In the genomic region with DNA sequence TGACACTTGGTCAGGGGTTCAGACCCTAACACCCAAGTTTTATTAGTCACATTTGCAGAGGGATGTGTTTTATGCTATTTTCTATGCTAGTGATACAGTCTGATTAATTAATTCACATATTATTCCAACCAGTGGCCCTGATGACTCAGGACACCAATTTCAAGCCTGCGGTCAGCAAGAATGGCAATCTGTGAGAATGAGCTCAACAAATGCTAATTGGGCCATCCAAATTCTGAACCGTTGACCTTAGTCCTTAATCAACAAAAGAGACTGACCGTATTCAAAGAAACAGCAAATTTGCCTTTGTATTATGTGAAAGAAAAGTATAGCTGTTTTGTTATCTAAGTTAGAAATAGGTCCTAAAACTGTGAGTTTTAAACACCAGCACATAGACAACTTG, we compare ENCODE assay signal across 20 cellular contexts. TPM values are rescaled to one million over a fixed set of nuclear protein-coding genes. Genes with fewer than 3 reads are reported as not detected.
DNase-seq lines count a peak whose midpoint lies in the region; ATAC-seq, FAIRE-seq and TF ChIP-seq lines count a peak whose summit lies in the region.
"Had no signal": no experiment of that assay in that cellular context is flagged by ENCODE, and none has a peak within 500 bp of the region (broad histone marks: within the 10 kb centered on the region; RNA-seq: fewer than 3 reads in every experiment).

No MANE protein-coding gene starts in this region.

- peaks cover 2% of the 10 kb centered on the region for H3K36me3 Mint-ChIP-seq in astrocyte (ENCODE audit: low read depth, unreplicated experiment)
- peaks cover 24% of the 10 kb centered on the region for H3K36me3 Mint-ChIP-seq in endothelial cell (ENCODE audit: low read depth, unreplicated experiment)
- peaks cover 5% of the 10 kb centered on the region for H3K36me3 Mint-ChIP-seq in activated naive CD4-positive, alpha-beta T cell treated with anti-CD3 and anti-CD28 coated beads for 36 hours (ENCODE audit: low read depth)

- H3K27me3 Mint-ChIP-seq in astrocyte (ENCODE audit: low read depth, unreplicated experiment): peaks cover 6% of the 10 kb centered on the region
- peaks cover 3% of the 10 kb centered on the region for H3K27me3 Mint-ChIP-seq in endothelial cell (ENCODE audit: unreplicated experiment)
- peaks cover 32% of the 10 kb centered on the region for H3K27me3 Mint-ChIP-seq in activated naive CD4-positive, alpha-beta T cell treated with anti-CD3 and anti-CD28 coated beads for 36 hours (ENCODE audit: low read depth)

- H3K9me3 ChIP-seq in astrocyte (ENCODE audit: insufficient read depth, low read depth, low read length) (no peaks in the 10 kb centered on the region), neuron (ENCODE audit: low read length) (peaks cover 14% of the 10 kb centered on the region)

- no peaks in the 10 kb centered on the region for H3K79me2 ChIP-seq in astrocyte (ENCODE audit: insufficient read depth, low read length)

- H3K4me1 ChIP-seq in astrocyte (ENCODE audit: insufficient read depth, low read length): no peaks in the 10 kb centered on the region
- peaks cover 36% of the 10 kb centered on the region for H3K4me1 ChIP-seq in neuron (ENCODE audit: insufficient read depth, low read length)

- H3K27ac ChIP-seq in astrocyte (ENCODE audit: low read depth, low read length): no peak overlapping the region

- H3K27me3 ChIP-seq in astrocyte (ENCODE audit: insufficient read depth, low read length): no peaks in the 10 kb centered on the region
- no peaks in the 10 kb centered on the region for H3K27me3 ChIP-seq in neuron (ENCODE audit: insufficient read depth, low read length)

- no peak overlapping the region for H2AFZ ChIP-seq in astrocyte (ENCODE audit: low read depth, low read length)
- no peak overlapping the region for H2AFZ ChIP-seq in neuron (ENCODE audit: low read depth, low read length)

- H3K4me3 ChIP-seq in astrocyte (ENCODE audit: insufficient read depth, low read depth, low read length): no peak overlapping the region
- peak overlapping the region; percentile 14 for H3K4me3 ChIP-seq in neuron (ENCODE audit: low read length)
- H3K4me3 ChIP-seq: HAP-1 had no signal

- H3K9me3 Mint-ChIP-seq in astrocyte (ENCODE audit: unreplicated experiment) (peaks cover 21% of the 10 kb centered on the region), endothelial cell (ENCODE audit: unreplicated experiment) (peaks cover 23% of the 10 kb centered on the region)
- H3K9me3 Mint-ChIP-seq in activated naive CD4-positive, alpha-beta T cell treated with anti-CD3 and anti-CD28 coated beads for 36 hours: peaks cover 20% of the 10 kb centered on the region

- no peaks in the 10 kb centered on the region for H4K20me1 ChIP-seq in astrocyte (ENCODE audit: insufficient read depth, low read length)

- H3K36me3 ChIP-seq in astrocyte (ENCODE audit: insufficient read depth, low read length) (no peaks in the 10 kb centered on the region), neuron (ENCODE audit: insufficient read depth, low read length) (no peaks in the 10 kb centered on the region)
- H3K36me3 ChIP-seq: HAP-1 had no signal

- no peak for FAIRE-seq in astrocyte (lab: Jason Lieb, UNC)
- FAIRE-seq: A204.1, D721Med, GM12892, GM19239, H1 had no signal

- TF ChIP-seq CTCF in astrocyte (IDR thresholded peaks at IDR 0.05; ENCODE audit: insufficient read depth, low read depth, low read length) (no peak), endothelial cell (IDR thresholded peaks at IDR 0.05; ENCODE audit: unreplicated experiment) (no peak)

- H3K9ac ChIP-seq in astrocyte (ENCODE audit: low read length): no peak overlapping the region

- DNase-seq in astrocyte (ENCODE audit: low read depth) (peak; percentile 86), endothelial cell (ENCODE audit: low spot score) (no peak), SKM-1 treated with dmso at 0.1 percent for 144 hours (lab: John Stamatoyannopoulos, UW; ENCODE audit: unreplicated experiment) (no peak)
- DNase-seq in activated naive CD4-positive, alpha-beta T cell treated with anti-CD3 and anti-CD28 coated beads for 36 hours: no peak
- DNase-seq: C1 segment of cervical spinal cord; CD4-positive, alpha-beta T cell; DMS153; DND-41; GDM1 had no signal

- intact Hi-C loops in activated naive CD4-positive, alpha-beta T cell treated with anti-CD3 and anti-CD28 coated beads for 36 hours (cut with micrococcal nuclease): no loop called here

- no peak for ATAC-seq in GM21528 (IDR thresholded peaks at IDR 0.05; ENCODE audit: low FRiP score, unreplicated experiment)
- no peak for ATAC-seq in HG03469 (IDR thresholded peaks at IDR 0.05; ENCODE audit: unreplicated experiment)

- CTCF ChIA-PET in activated naive CD4-positive, alpha-beta T cell treated with anti-CD3 and anti-CD28 coated beads for 36 hours (lab: Charles Lee): interaction anchor here (1.6 kb wide), 1 partner anchor 11 kb away, joined by 4 read pairs; no protein-coding TSS in a partner anchor

- H3K4me2 ChIP-seq in astrocyte (ENCODE audit: low read length): no peak overlapping the region

- no peak overlapping the region for H3K27ac Mint-ChIP-seq in astrocyte (ENCODE audit: unreplicated experiment)
- H3K27ac Mint-ChIP-seq in endothelial cell (ENCODE audit: unreplicated experiment): peak overlapping the region; percentile 90
- H3K27ac Mint-ChIP-seq in activated naive CD4-positive, alpha-beta T cell treated with anti-CD3 and anti-CD28 coated beads for 36 hours: no peak overlapping the region
- H3K27ac Mint-ChIP-seq: B cell; CD4-positive, alpha-beta T cell had no signal

- H3K4me1 Mint-ChIP-seq in astrocyte (ENCODE audit: low read depth, unreplicated experiment): peaks cover 7% of the 10 kb centered on the region
- peaks cover 40% of the 10 kb centered on the region for H3K4me1 Mint-ChIP-seq in endothelial cell (ENCODE audit: unreplicated experiment)
- no peaks in the 10 kb centered on the region for H3K4me1 Mint-ChIP-seq in activated naive CD4-positive, alpha-beta T cell treated with anti-CD3 and anti-CD28 coated beads for 36 hours (ENCODE audit: low read depth)
- H3K4me1 Mint-ChIP-seq: B cell had no signal

- H3K4me3 Mint-ChIP-seq in astrocyte (ENCODE audit: unreplicated experiment) (no peak overlapping the region), endothelial cell (ENCODE audit: unreplicated experiment) (no peak overlapping the region)
- H3K4me3 Mint-ChIP-seq in activated naive CD4-positive, alpha-beta T cell treated with anti-CD3 and anti-CD28 coated beads for 36 hours: no peak overlapping the region
- H3K4me3 Mint-ChIP-seq: B cell; CD4-positive, alpha-beta T cell had no signal

RNA-seq across cellular contexts. Expression of gene KL, which starts 9.6 kb away (rescaled TPM):
- total RNA-seq in astrocyte (0.07 TPM in 1 of 2 replicates, not detected in the other), endothelial cell (ENCODE audit: unreplicated experiment) (29.6 TPM)
- under 1 TPM; 0.36 to 0.49 TPM for total RNA-seq in activated naive CD4-positive, alpha-beta T cell treated with anti-CD3 and anti-CD28 coated beads for 36 hours
- total RNA-seq: CD4-positive, alpha-beta T cell; H1; HT1080 had no signal

Comparison
In these comparisons a context has a peak if more than half of its experiments do, and no peak if none do; other contexts are left out.
1. RNA of gene KL, which starts 9.6 kb away (total RNA-seq): 29.6 TPM in endothelial cell (single experiment); 0.36 to 0.49 TPM in activated naive CD4-positive, alpha-beta T cell treated with anti-CD3 and anti-CD28 coated beads for 36 hours and 0.07 TPM in astrocyte; every median in the first group is over 10 times any median in the second.